34 cellular contexts compared by ENCODE assay signal in genomic region chr1:53409233-53409632, GRCh38. TPM values are rescaled to one million over a fixed set of nuclear protein-coding genes. Genes with fewer than 3 reads are reported as not detected.
DNase-seq lines count a peak whose midpoint lies in the region; ATAC-seq and TF ChIP-seq lines count a peak whose summit lies in the region.
"Had no signal": no experiment of that assay in that cellular context is flagged by ENCODE, and none has a peak within 500 bp of the region (broad histone marks: within the 10 kb centered on the region; RNA-seq: fewer than 3 reads in every experiment).

No MANE protein-coding gene starts in this region.

- DNase-seq in activated CD4-positive, alpha-beta T cell treated with anti-CD3 and anti-CD28 coated beads, Interleukin-2, amount 10 ng/mL, durations not matched to agents 24 days and 14 days = no peak
- no peak for DNase-seq in activated CD4-positive, alpha-beta T cell treated with anti-CD3 and anti-CD28 coated beads for 48 hours
- DNase-seq in effector memory CD8-positive, alpha-beta T cell = no peak
- DNase-seq in sigmoid colon (peak; percentile 41), foreskin keratinocyte (no peak), SJCRH30 (no peak)
- DNase-seq: activated CD4-positive, alpha-beta T cell treated with anti-CD3 and anti-CD28 coated beads for 36 hours; activated CD8-positive, alpha-beta memory T cell treated with anti-CD3 and anti-CD28 coated beads, Interleukin-2, amount 10 ng/mL, durations not matched to agents 7 days and 5 days; anterior cingulate cortex; cortex of kidney; DMS153; hippocampal formation; KG1; MM.1S; NCI-H1417 treated with DMSO at 0.1 percent for 48 hours; NCI-H2081; NCI-H345 had no signal

- TF ChIP-seq RAD21 in Ishikawa (IDR thresholded peaks at IDR 0.05; ENCODE audit: low read depth) = no peak

- TF ChIP-seq EP300 in Ishikawa (IDR thresholded peaks at IDR 0.05; ENCODE audit: borderline replicate concordance) = no peak
- no peak for TF ChIP-seq EP300 in sigmoid colon (IDR thresholded peaks at IDR 0.05)

- no peak for TF ChIP-seq CTCF in sigmoid colon (IDR thresholded peaks at IDR 0.05)
- no peak for TF ChIP-seq CTCF in foreskin keratinocyte (conservative IDR thresholded peaks at IDR 0.05)

- intact Hi-C loops in activated CD4-positive, alpha-beta T cell treated with anti-CD3 and anti-CD28 coated beads, Interleukin-2, amount 10 ng/mL, durations not matched to agents 24 days and 14 days (cut with micrococcal nuclease) = no loop called here
- intact Hi-C loops in sigmoid colon (cut with DNase I) = no loop called here

- peak overlapping the region; percentile 38 for H3K27ac Mint-ChIP-seq in activated CD4-positive, alpha-beta T cell treated with anti-CD3 and anti-CD28 coated beads, Interleukin-2, amount 10 ng/mL, durations not matched to agents 24 days and 14 days
- H3K27ac Mint-ChIP-seq in effector memory CD8-positive, alpha-beta T cell = peak overlapping the region; percentile 93 to 98
- H3K27ac Mint-ChIP-seq: activated CD4-positive, alpha-beta T cell treated with anti-CD3 and anti-CD28 coated beads for 36 hours; activated naive CD4-positive, alpha-beta T cell treated with anti-CD3 and anti-CD28 coated beads, Interleukin-2, amount 50 U/mL, for 24 hours; endodermal cell; memory B cell had no signal

- H3K4me1 ChIP-seq in sigmoid colon (no peaks in the 10 kb centered on the region), foreskin keratinocyte (no peaks in the 10 kb centered on the region), SJCRH30 (no peaks in the 10 kb centered on the region)
- H3K4me1 ChIP-seq: HAP-1, tibial nerve had no signal

- H3K27me3 Mint-ChIP-seq in activated CD4-positive, alpha-beta T cell treated with anti-CD3 and anti-CD28 coated beads, Interleukin-2, amount 10 ng/mL, durations not matched to agents 24 days and 14 days = peaks cover 2% of the 10 kb centered on the region
- H3K27me3 Mint-ChIP-seq in effector memory CD8-positive, alpha-beta T cell = no peaks in the 10 kb centered on the region
- H3K27me3 Mint-ChIP-seq: activated CD4-positive, alpha-beta T cell treated with anti-CD3 and anti-CD28 coated beads for 36 hours; activated CD8-positive, alpha-beta memory T cell treated with anti-CD3 and anti-CD28 coated beads, Interleukin-2, amount 10 ng/mL, durations not matched to agents 7 days and 5 days; activated naive CD4-positive, alpha-beta T cell treated with anti-CD3 and anti-CD28 coated beads, Interleukin-2, amount 50 U/mL, for 24 hours had no signal

- no peak for TF ChIP-seq POLR2A in sigmoid colon (IDR thresholded peaks at IDR 0.05)

- no peak overlapping the region for H3K4me3 ChIP-seq in sigmoid colon
- no peak overlapping the region for H3K4me3 ChIP-seq in SJCRH30
- H3K4me3 ChIP-seq: cardiac muscle cell, HAP-1, tibial nerve had no signal

- peaks cover 45% of the 10 kb centered on the region for H3K4me1 Mint-ChIP-seq in activated CD4-positive, alpha-beta T cell treated with anti-CD3 and anti-CD28 coated beads, Interleukin-2, amount 10 ng/mL, durations not matched to agents 24 days and 14 days
- H3K4me1 Mint-ChIP-seq in effector memory CD8-positive, alpha-beta T cell (ENCODE audit: low read depth in 2 of 2) = peaks cover 57 to 61% of the 10 kb centered on the region in 2 donors

- H3K36me3 ChIP-seq in sigmoid colon (no peaks in the 10 kb centered on the region), SJCRH30 (no peaks in the 10 kb centered on the region)
- H3K36me3 ChIP-seq: cardiac muscle cell, HAP-1, tibial nerve had no signal

- H3K36me3 Mint-ChIP-seq in activated CD4-positive, alpha-beta T cell treated with anti-CD3 and anti-CD28 coated beads, Interleukin-2, amount 10 ng/mL, durations not matched to agents 24 days and 14 days (ENCODE audit: low read depth) = no peaks in the 10 kb centered on the region
- peaks cover 15% of the 10 kb centered on the region for H3K36me3 Mint-ChIP-seq in effector memory CD8-positive, alpha-beta T cell (ENCODE audit: insufficient read depth)
- H3K36me3 Mint-ChIP-seq: activated CD8-positive, alpha-beta memory T cell treated with anti-CD3 and anti-CD28 coated beads, Interleukin-2, amount 10 ng/mL, durations not matched to agents 7 days and 5 days; activated naive CD4-positive, alpha-beta T cell treated with anti-CD3 and anti-CD28 coated beads, Interleukin-2, amount 50 U/mL, for 24 hours; immature natural killer cell had no signal

- 83 to 90% methylated on average over 7 of the region's 7 CpGs for WGBS in sigmoid colon, 2 donors

- H3K27ac ChIP-seq in sigmoid colon (no peak overlapping the region), foreskin keratinocyte (no peak overlapping the region), SJCRH30 (no peak overlapping the region)
- H3K27ac ChIP-seq: cardiac muscle cell, tibial nerve had no signal

- ATAC-seq in effector memory CD8-positive, alpha-beta T cell (replicated peaks) = no peak
- no peak for ATAC-seq in HG02885 (IDR thresholded peaks at IDR 0.05; ENCODE audit: poor library complexity, unreplicated experiment)
- no peak for ATAC-seq in foreskin keratinocyte
- ATAC-seq: activated CD4-positive, alpha-beta T cell treated with anti-CD3 and anti-CD28 coated beads for 36 hours; activated CD8-positive, alpha-beta memory T cell treated with anti-CD3 and anti-CD28 coated beads, Interleukin-2, amount 10 ng/mL, durations not matched to agents 7 days and 5 days; esophagus mucosa had no signal

- H3K9me3 ChIP-seq in sigmoid colon (no peaks in the 10 kb centered on the region), SJCRH30 (replicated peaks) (no peaks in the 10 kb centered on the region)
- H3K9me3 ChIP-seq: HAP-1, tibial nerve had no signal

- H3K27me3 ChIP-seq in sigmoid colon (peaks cover 0 to 14% (median 5%) of the 10 kb centered on the region in 3 donors), foreskin keratinocyte (peaks cover 44% of the 10 kb centered on the region), SJCRH30 (peaks cover 22% of the 10 kb centered on the region; the same call in 1 of the 2 replicates)

- no peak overlapping the region for H3K4me3 Mint-ChIP-seq in activated CD4-positive, alpha-beta T cell treated with anti-CD3 and anti-CD28 coated beads, Interleukin-2, amount 10 ng/mL, durations not matched to agents 24 days and 14 days
- peak overlapping the region; percentile 55 to 77 for H3K4me3 Mint-ChIP-seq in effector memory CD8-positive, alpha-beta T cell
- H3K4me3 Mint-ChIP-seq: activated CD4-positive, alpha-beta T cell treated with anti-CD3 and anti-CD28 coated beads for 36 hours; activated CD8-positive, alpha-beta memory T cell treated with anti-CD3 and anti-CD28 coated beads, Interleukin-2, amount 10 ng/mL, durations not matched to agents 7 days and 5 days; activated naive CD4-positive, alpha-beta T cell treated with anti-CD3 and anti-CD28 coated beads, Interleukin-2, amount 50 U/mL, for 24 hours; endodermal cell; memory B cell had no signal

- H3K9me3 Mint-ChIP-seq in activated CD4-positive, alpha-beta T cell treated with anti-CD3 and anti-CD28 coated beads, Interleukin-2, amount 10 ng/mL, durations not matched to agents 24 days and 14 days = no peaks in the 10 kb centered on the region
- H3K9me3 Mint-ChIP-seq in effector memory CD8-positive, alpha-beta T cell = no peaks in the 10 kb centered on the region
- H3K9me3 Mint-ChIP-seq: activated naive CD4-positive, alpha-beta T cell treated with anti-CD3 and anti-CD28 coated beads, Interleukin-2, amount 50 U/mL, for 24 hours; endodermal cell; immature natural killer cell; memory B cell had no signal

TF ChIP-seq in Ishikawa, 13 proteins besides CTCF, POLR2A, EP300 and RAD21:
- TF ChIP-seq FOXM1 (IDR thresholded peaks at IDR 0.05; ENCODE audit: borderline replicate concordance, low read depth) (no peak), EGR1 (IDR thresholded peaks at IDR 0.05) (no peak), NFIC (IDR thresholded peaks at IDR 0.05) (no peak), CEBPB (IDR thresholded peaks at IDR 0.05) (no peak), ZBTB7A (IDR thresholded peaks at IDR 0.05; ENCODE audit: low read depth) (0 out of 2 replicates have a peak, but pooled peaks have one; percentile 33), CREB1 (IDR thresholded peaks at IDR 0.05; ENCODE audit: low read depth) (no peak), REST (IDR thresholded peaks at IDR 0.05; ENCODE audit: low read depth) (no peak)
- TF ChIP-seq, protein P1, sequence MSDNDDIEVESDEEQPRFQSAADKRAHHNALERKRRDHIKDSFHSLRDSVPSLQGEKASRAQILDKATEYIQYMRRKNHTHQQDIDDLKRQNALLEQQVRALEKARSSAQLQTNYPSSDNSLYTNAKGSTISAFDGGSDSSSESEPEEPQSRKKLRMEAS (IDR thresholded peaks at IDR 0.05) = no peak

RNA-seq across cellular contexts. Expression of gene DMRTB1, which starts 50.0 kb away (rescaled TPM):
- not detected in 2 replicates for total RNA-seq in activated CD4-positive, alpha-beta T cell treated with anti-CD3 and anti-CD28 coated beads, Interleukin-2, amount 10 ng/mL, durations not matched to agents 24 days and 14 days
- not detected for total RNA-seq in sigmoid colon
- not detected for polyA plus RNA-seq in sigmoid colon
- not detected in 2 replicates for total RNA-seq in foreskin keratinocyte
- not detected in 2 replicates for polyA plus RNA-seq in foreskin keratinocyte
- not detected in 2 replicates for total RNA-seq in SJCRH30 (2014; rRNA removed; shearing (Covaris generic))
- total RNA-seq: A172; activated CD8-positive, alpha-beta memory T cell treated with anti-CD3 and anti-CD28 coated beads, Interleukin-2, amount 10 ng/mL, durations not matched to agents 7 days and 5 days; cardiac muscle cell; endodermal cell; esophagus mucosa; frontal cortex; HT1080; omental fat pad; SK-MEL-5; skeletal muscle tissue; T-helper 1 cell treated with Interleukin-12 subunit alpha and Interleukin-12 subunit beta and Interleukin-4 antibody, amounts not matched to agents 30 ng/mL and 1 ng/mL, for 36 hours; tibial nerve had no signal
- polyA plus RNA-seq: cardiac muscle cell, immature natural killer cell had no signal
